18 cellular contexts compared by ENCODE assay signal in genomic region chr7:8130663-8131062, GRCh38.
"Had no signal": no experiment of that assay in that cellular context is flagged by ENCODE, and none has a peak within 500 bp of the region (broad histone marks: within the 10 kb centered on the region; RNA-seq: fewer than 3 reads in every experiment).

No MANE protein-coding gene starts in this region.

- H3K9me3 Mint-ChIP-seq: activated naive CD4-positive, alpha-beta T cell treated with anti-CD3 and anti-CD28 coated beads for 36 hours; nephron; type B pancreatic cell had no signal

- H3K4me3 Mint-ChIP-seq: activated CD4-positive, alpha-beta T cell treated with anti-CD3 and anti-CD28 coated beads for 36 hours; activated CD8-positive, alpha-beta T cell treated with anti-CD3 and anti-CD28 coated beads, Interleukin-2, amount 10 ng/mL, durations not matched to agents 7 days and 5 days; activated naive CD4-positive, alpha-beta T cell treated with anti-CD3 and anti-CD28 coated beads for 36 hours; nephron; type B pancreatic cell had no signal

- H3K27me3 ChIP-seq: body of pancreas, suprapubic skin had no signal

- H3K27me3 Mint-ChIP-seq: type B pancreatic cell had no signal

- H3K4me3 ChIP-seq: body of pancreas, prostate gland, suprapubic skin had no signal

- H3K27ac ChIP-seq: body of pancreas, prostate gland, suprapubic skin, VCaP had no signal

- H3K36me3 Mint-ChIP-seq: type B pancreatic cell had no signal

- H3K9me3 ChIP-seq: body of pancreas, prostate gland, suprapubic skin had no signal

- DNase-seq: activated CD4-positive, alpha-beta T cell treated with anti-CD3 and anti-CD28 coated beads for 36 hours; activated CD8-positive, alpha-beta memory T cell treated with anti-CD3 and anti-CD28 coated beads, Interleukin-2, amount 50 U/mL, for 48 hours; activated CD8-positive, alpha-beta T cell treated with anti-CD3 and anti-CD28 coated beads, Interleukin-2, amount 10 ng/mL, durations not matched to agents 7 days and 5 days; activated naive CD4-positive, alpha-beta T cell treated with anti-CD3 and anti-CD28 coated beads for 36 hours; amniotic stem cell; body of pancreas; central memory CD4-positive, alpha-beta T cell; cortex of kidney; effector CD8-positive, alpha-beta T cell; occipital lobe; stimulated activated CD4-positive, alpha-beta T cell treated with anti-CD3 and anti-CD28 coated beads, Interleukin-2, amount 100 ng/mL, for 48 hours; stimulated activated naive CD8-positive, alpha-beta T cell treated with anti-CD3 and anti-CD28 coated beads, Interleukin-15, Interleukin-2, amounts not matched to agents 100 U/mL and 50 U/mL, for 24 hours had no signal

- H3K36me3 ChIP-seq: prostate gland had no signal

- H3K27ac Mint-ChIP-seq: activated CD4-positive, alpha-beta T cell treated with anti-CD3 and anti-CD28 coated beads for 36 hours; activated CD8-positive, alpha-beta T cell treated with anti-CD3 and anti-CD28 coated beads, Interleukin-2, amount 10 ng/mL, durations not matched to agents 7 days and 5 days; activated naive CD4-positive, alpha-beta T cell treated with anti-CD3 and anti-CD28 coated beads for 36 hours; nephron; type B pancreatic cell had no signal

- H3K4me1 ChIP-seq: body of pancreas, prostate gland had no signal

- ATAC-seq: activated CD4-positive, alpha-beta T cell treated with anti-CD3 and anti-CD28 coated beads for 36 hours; activated CD8-positive, alpha-beta T cell treated with anti-CD3 and anti-CD28 coated beads, Interleukin-2, amount 10 ng/mL, durations not matched to agents 7 days and 5 days; body of pancreas; sciatic nerve; stimulated activated naive CD8-positive, alpha-beta T cell treated with anti-CD3 and anti-CD28 coated beads, Interleukin-15, Interleukin-2, amounts not matched to agents 100 U/mL and 50 U/mL, for 24 hours had no signal
